ENCODE assay signal across 26 cellular contexts in genomic region chr2:133713049-133713580, GRCh38.
A peak's percentile ranks its signal among the peaks of the same experiment; 100 is the strongest.
DNase-seq lines count a peak whose midpoint lies in the region; ATAC-seq, FAIRE-seq and TF ChIP-seq lines count a peak whose summit lies in the region.
"Had no signal": no experiment of that assay in that cellular context is flagged by ENCODE, and none has a peak within 500 bp of the region (broad histone marks: within the 10 kb centered on the region; RNA-seq: fewer than 3 reads in every experiment).

No MANE protein-coding gene starts in this region.

- no peak overlapping the region for H2BK120ac ChIP-seq in H9 (ENCODE audit: low read depth, low read length, poor library complexity, severe bottlenecking)

- H4K5ac ChIP-seq in H9 (ENCODE audit: insufficient read length, low read depth, low read length): no peak overlapping the region

- H3K14ac ChIP-seq in H9 (ENCODE audit: insufficient read depth, low read length): no peak overlapping the region

- no peak for TF ChIP-seq CTCF in bronchial epithelial cell (IDR thresholded peaks at IDR 0.05; ENCODE audit: insufficient read depth, low read length, severe bottlenecking)
- TF ChIP-seq CTCF in neural progenitor cell (IDR thresholded peaks at IDR 0.05): no peak
- TF ChIP-seq CTCF in H9 (conservative IDR thresholded peaks at IDR 0.05): no peak

- H3K23me2 ChIP-seq in H9 (ENCODE audit: insufficient read length, low read depth, low read length, poor library complexity, severe bottlenecking): no peaks in the 10 kb centered on the region

- H3K27me3 ChIP-seq in bronchial epithelial cell (ENCODE audit: control insufficient read depth, insufficient read depth, low read length) (no peaks in the 10 kb centered on the region), neural progenitor cell (no peaks in the 10 kb centered on the region), H9 (ENCODE audit: insufficient read depth, low read length) (no peaks in the 10 kb centered on the region)
- H3K27me3 ChIP-seq: BLaER1 treated with 17β-estradiol and CSF1 and Interleukin-3, amounts not matched to agents 10 nM and 100 nM had no signal

- H3K27ac ChIP-seq in neural progenitor cell: no peak overlapping the region
- no peak overlapping the region for H3K27ac ChIP-seq in H9 (ENCODE audit: insufficient read length, low read depth, low read length)
- H3K27ac ChIP-seq: 22Rv1; BLaER1 treated with 17β-estradiol and CSF1 and Interleukin-3, amounts not matched to agents 10 nM and 100 nM; GM23248 had no signal

- H3K4me2 ChIP-seq in neural progenitor cell (no peak overlapping the region), H9 (ENCODE audit: insufficient read depth, insufficient read length, low read length) (no peak overlapping the region)
- H3K4me2 ChIP-seq: BLaER1 treated with 17β-estradiol and CSF1 and Interleukin-3, amounts not matched to agents 10 nM and 100 nM had no signal

- H3K27me3 Mint-ChIP-seq in neural progenitor cell (ENCODE audit: insufficient read depth, low read depth) (peaks cover 8% of the 10 kb centered on the region), T-helper 17 cell (peaks cover 6% of the 10 kb centered on the region), H9 (ENCODE audit: low read depth) (no peaks in the 10 kb centered on the region; the same call in 1 of the 2 replicates)

- H3K36me3 ChIP-seq in bronchial epithelial cell (ENCODE audit: control insufficient read depth, insufficient read depth, low read length): no peaks in the 10 kb centered on the region
- no peaks in the 10 kb centered on the region for H3K36me3 ChIP-seq in neural progenitor cell
- H3K36me3 ChIP-seq: BLaER1 treated with 17β-estradiol and CSF1 and Interleukin-3, amounts not matched to agents 10 nM and 100 nM had no signal

- H3K9me3 Mint-ChIP-seq in neural progenitor cell (peaks cover 19% of the 10 kb centered on the region), H9 (peaks cover 5 to 16% of the 10 kb centered on the region in 2 experiments)
- H3K9me3 Mint-ChIP-seq: CD4-positive, alpha-beta T cell had no signal

- no peak overlapping the region for H3K9ac ChIP-seq in neural progenitor cell
- H3K9ac ChIP-seq in H9 (ENCODE audit: extremely low read depth, insufficient read length, low read length): no peak overlapping the region
- H3K9ac ChIP-seq: BLaER1 treated with 17β-estradiol and CSF1 and Interleukin-3, amounts not matched to agents 10 nM and 100 nM; GM23248 had no signal

- no peak overlapping the region for H2BK5ac ChIP-seq in H9 (ENCODE audit: insufficient read length, low read length)

- H3K4me3 Mint-ChIP-seq in neural progenitor cell: no peak overlapping the region
- no peak overlapping the region for H3K4me3 Mint-ChIP-seq in T-helper 17 cell
- H3K4me3 Mint-ChIP-seq in H9: no peak overlapping the region
- H3K4me3 Mint-ChIP-seq: B cell; CD14-positive monocyte; CD4-positive, alpha-beta T cell; CD8-positive, alpha-beta memory T cell had no signal

- H2BK15ac ChIP-seq in H9 (ENCODE audit: low read depth, low read length): no peak overlapping the region

- ATAC-seq in T-helper 17 cell: no peak
- ATAC-seq: GM12878, HCT116 had no signal

- peak overlapping the region; percentile 52 for H3K27ac Mint-ChIP-seq in neural progenitor cell
- no peak overlapping the region for H3K27ac Mint-ChIP-seq in T-helper 17 cell
- no peak overlapping the region for H3K27ac Mint-ChIP-seq in H9
- H3K27ac Mint-ChIP-seq: B cell; CD4-positive, alpha-beta T cell; CD8-positive, alpha-beta memory T cell had no signal

- no CpG with 5 or more reads among the region's 4 CpGs for WGBS in H9 (ENCODE audit: extremely low coverage, insufficient read length, low lambda C conversion rate)

- H3K56ac ChIP-seq in H9 (ENCODE audit: insufficient read length, low read depth, low read length): no peak overlapping the region

- H3T11ph ChIP-seq in H9 (ENCODE audit: low read length): no peak overlapping the region

- peaks cover 17% of the 10 kb centered on the region for H3K4me1 ChIP-seq in neural progenitor cell
- H3K4me1 ChIP-seq in H9 (ENCODE audit: insufficient read depth, low read length): no peaks in the 10 kb centered on the region; the same call in 1 of the 2 replicates

- no peaks in the 10 kb centered on the region for H3K79me1 ChIP-seq in H9 (ENCODE audit: insufficient read depth, low read depth, low read length, poor library complexity, severe bottlenecking)

- H3K23ac ChIP-seq in H9 (ENCODE audit: insufficient read length, low read depth, low read length): no peak overlapping the region

- no peak overlapping the region for H4K8ac ChIP-seq in H9 (replicated peaks; ENCODE audit: insufficient read length, low read depth, low read length)

- peaks cover 54% of the 10 kb centered on the region for H3K4me1 Mint-ChIP-seq in neural progenitor cell
- no peaks in the 10 kb centered on the region for H3K4me1 Mint-ChIP-seq in T-helper 17 cell
- H3K4me1 Mint-ChIP-seq in H9: peaks cover 7 to 15% of the 10 kb centered on the region in 2 experiments
- H3K4me1 Mint-ChIP-seq: B cell; CD14-positive monocyte; CD8-positive, alpha-beta memory T cell had no signal

- H3K18ac ChIP-seq in H9 (ENCODE audit: insufficient read length, low read depth, low read length): no peak overlapping the region

- no peak for FAIRE-seq in bronchial epithelial cell (lab: Jason Lieb, UNC)
- FAIRE-seq: A204.1, D721Med, GM12878, GM19239, H1 had no signal

- H3K36me3 Mint-ChIP-seq in neural progenitor cell (peaks cover 8% of the 10 kb centered on the region), T-helper 17 cell (ENCODE audit: low read depth) (no peaks in the 10 kb centered on the region), H9 (ENCODE audit: insufficient read depth in 1 of 3, low read depth in 3 of 3) (peaks cover 0 to 10% (median 10%) of the 10 kb centered on the region in 3 experiments; a peak in 5 of 7 replicates)
- H3K36me3 Mint-ChIP-seq: CD14-positive monocyte; CD8-positive, alpha-beta memory T cell had no signal

- DNase-seq in NCI-H1105 treated with DMSO at 0.1 percent for 48 hours (lab: John Stamatoyannopoulos, UW): peak; percentile 1
- DNase-seq in NCI-H1105 (lab: John Stamatoyannopoulos, UW): no peak
- peak; percentile 30 for DNase-seq in bronchial epithelial cell (ENCODE audit: low read depth)
- peak; percentile 64 for DNase-seq in islet precursor cell
- no peak for DNase-seq in neural progenitor cell (ENCODE audit: low spot score)
- no peak for DNase-seq in T-helper 17 cell
- DNase-seq in NCI-H1930 (lab: John Stamatoyannopoulos, UW): no peak
- DNase-seq in H9: no peak
- DNase-seq: CD4-positive, alpha-beta T cell; CD8-positive, alpha-beta memory T cell; DMS 273 treated with DMSO at 0.1 percent for 48 hours; DMS79; EL; GDM1; GM23248; H7 had no signal

- H4K20me1 ChIP-seq in neural progenitor cell (ENCODE audit: low read depth) (no peaks in the 10 kb centered on the region), H9 (ENCODE audit: control insufficient read depth, insufficient read depth, insufficient read length) (no peaks in the 10 kb centered on the region)
- H4K20me1 ChIP-seq: BLaER1 treated with 17β-estradiol and CSF1 and Interleukin-3, amounts not matched to agents 10 nM and 100 nM had no signal

- H3K9me3 ChIP-seq in neural progenitor cell (ENCODE audit: low read depth) (peaks cover 5% of the 10 kb centered on the region), T-helper 17 cell (ENCODE audit: control insufficient read depth, low read length, poor library complexity, severe bottlenecking) (no peaks in the 10 kb centered on the region), H9 (ENCODE audit: control insufficient read depth, low read depth, low read length) (no peaks in the 10 kb centered on the region)

- H4K91ac ChIP-seq in H9 (ENCODE audit: insufficient read length, low read depth, low read length): no peak overlapping the region

- H2AFZ ChIP-seq in neural progenitor cell (replicated peaks) (no peak overlapping the region), H9 (ENCODE audit: low read length) (no peak overlapping the region)
- H2AFZ ChIP-seq: GM23248 had no signal

- no peak overlapping the region for H2BK12ac ChIP-seq in H9 (ENCODE audit: insufficient read length, low read depth, low read length)

- peaks cover 22% of the 10 kb centered on the region for H3F3A ChIP-seq in neural progenitor cell (ENCODE audit: low read depth)

- no peak overlapping the region for H3K4me3 ChIP-seq in bronchial epithelial cell (ENCODE audit: low read depth, low read length)
- H3K4me3 ChIP-seq in neural progenitor cell: no peak overlapping the region
- H3K4me3 ChIP-seq: BLaER1 treated with 17β-estradiol and CSF1 and Interleukin-3, amounts not matched to agents 10 nM and 100 nM; GM12878; GM23248 had no signal

- H3K4ac ChIP-seq in H9 (ENCODE audit: low read depth, low read length): no peak overlapping the region

- no peak overlapping the region for H2AK5ac ChIP-seq in H9 (ENCODE audit: insufficient read length, low read length)

- no peak overlapping the region for H2BK20ac ChIP-seq in H9 (ENCODE audit: low read depth, low read length, poor library complexity, severe bottlenecking)

- H3K79me2 ChIP-seq in neural progenitor cell (ENCODE audit: low read depth) (no peaks in the 10 kb centered on the region), H9 (ENCODE audit: insufficient read depth, low read length) (no peaks in the 10 kb centered on the region)

Comparison
In these comparisons a context has a peak if more than half of its experiments do, and no peak if none do; other contexts are left out.
1. DNase-seq: peak in NCI-H1105 treated with DMSO at 0.1 percent for 48 hours (single experiment), bronchial epithelial cell (single experiment) and islet precursor cell (single experiment); none in NCI-H1105 (single experiment), neural progenitor cell (single experiment), T-helper 17 cell (0 of 3), NCI-H1930 (0 of 2) and H9 (single experiment).